14 cellular contexts compared by ENCODE assay signal in genomic region chr4:44701037-44701436, GRCh38. TPM values are rescaled to one million over a fixed set of nuclear protein-coding genes. Genes with fewer than 3 reads are reported as not detected.
DNase-seq lines count a peak whose midpoint lies in the region; ATAC-seq and TF ChIP-seq lines count a peak whose summit lies in the region.
"Had no signal": no experiment of that assay in that cellular context is flagged by ENCODE, and none has a peak within 500 bp of the region (broad histone marks: within the 10 kb centered on the region; RNA-seq: fewer than 3 reads in every experiment).

No MANE protein-coding gene starts in this region.

- in situ Hi-C loops in G401 (cut with HindIII; ENCODE audit: low sequenced_read_pairs): no loop called here

- H3K27ac ChIP-seq in GM23338 (ENCODE audit: low read depth): no peak overlapping the region
- H3K27ac ChIP-seq in mesodermal cell (ENCODE audit: low read depth, low read length, severe bottlenecking): peak overlapping the region; percentile 18
- H3K27ac ChIP-seq: C4-2B, HL-60 had no signal

- H2AFZ ChIP-seq in GM23338: no peak overlapping the region

- H3F3A ChIP-seq in GM23338 (replicated peaks; ENCODE audit: low read depth): no peaks in the 10 kb centered on the region

- intact Hi-C loops in cardiac septum (cut with DNase I): no loop called here

- H3K27me3 Mint-ChIP-seq in GM23338 (ENCODE audit: insufficient read depth, low read depth, poor library complexity) (peaks cover 5% of the 10 kb centered on the region), T-helper 17 cell (no peaks in the 10 kb centered on the region)
- H3K27me3 Mint-ChIP-seq: CD4-positive, alpha-beta memory T cell had no signal

- H3K4me3 Mint-ChIP-seq in GM23338: no peak overlapping the region
- no peak overlapping the region for H3K4me3 Mint-ChIP-seq in T-helper 17 cell
- H3K4me3 Mint-ChIP-seq: CD4-positive, alpha-beta memory T cell; H9 had no signal

- peaks cover 46% of the 10 kb centered on the region; the same call in 2 of the 3 replicates for H3K36me3 Mint-ChIP-seq in GM23338 (ENCODE audit: low read depth)
- peaks cover 2% of the 10 kb centered on the region for H3K36me3 Mint-ChIP-seq in T-helper 17 cell (ENCODE audit: low read depth)

- no peaks in the 10 kb centered on the region for H3K9me2 ChIP-seq in GM23338 (ENCODE audit: insufficient read depth)

- no peak for TF ChIP-seq CTCF in GM23338 (conservative IDR thresholded peaks at IDR 0.05; ENCODE audit: low read depth in 2 of 2)

- H3K27me3 ChIP-seq in GM23338 (ENCODE audit: insufficient read depth): no peaks in the 10 kb centered on the region
- H3K27me3 ChIP-seq: BE2C had no signal

- no peak overlapping the region for H3K4me3 ChIP-seq in GM23338
- no peak overlapping the region for H3K4me3 ChIP-seq in mesodermal cell (ENCODE audit: extremely low read depth, insufficient read depth, low read length, poor library complexity, severe bottlenecking)

- H3K4me1 Mint-ChIP-seq in GM23338: peaks cover 5% of the 10 kb centered on the region
- H3K4me1 Mint-ChIP-seq in T-helper 17 cell: peaks cover 2% of the 10 kb centered on the region
- H3K4me1 Mint-ChIP-seq: CD4-positive, alpha-beta memory T cell had no signal

- H4K20me1 ChIP-seq in GM23338 (replicated peaks; ENCODE audit: insufficient read depth): no peaks in the 10 kb centered on the region

- H3K9me3 ChIP-seq in T-helper 17 cell (ENCODE audit: control insufficient read depth, low read length, poor library complexity, severe bottlenecking): no peaks in the 10 kb centered on the region
- H3K9me3 ChIP-seq in mesodermal cell (ENCODE audit: control insufficient read depth, low read length): no peaks in the 10 kb centered on the region
- H3K9me3 ChIP-seq: BE2C had no signal

- H3K79me2 ChIP-seq in GM23338 (replicated peaks; ENCODE audit: insufficient read depth): no peaks in the 10 kb centered on the region

- H3K27ac Mint-ChIP-seq in GM23338: peak overlapping the region; percentile 67; the same call in 1 of the 2 replicates
- H3K27ac Mint-ChIP-seq in T-helper 17 cell: peak overlapping the region; percentile 41
- H3K27ac Mint-ChIP-seq: H9 had no signal

- WGBS in mesodermal cell (ENCODE audit: insufficient coverage in 2 of 2), 2 experiments: no CpG with 5 or more reads among the region's 2 CpGs

- H3K4me2 ChIP-seq in GM23338: no peak overlapping the region

- H3K4me1 ChIP-seq in GM23338 (ENCODE audit: insufficient read depth): no peaks in the 10 kb centered on the region
- no peaks in the 10 kb centered on the region for H3K4me1 ChIP-seq in mesodermal cell (ENCODE audit: control insufficient read depth, insufficient read depth, low read length, poor library complexity, severe bottlenecking)

- H3K9me3 Mint-ChIP-seq in GM23338: no peaks in the 10 kb centered on the region
- H3K9me3 Mint-ChIP-seq: CD4-positive, alpha-beta memory T cell; H9 had no signal

- DNase-seq in GM23338 (ENCODE audit: low spot score) (no peak), Kasumi-1 (lab: John Stamatoyannopoulos, UW) (peak; percentile 24 to 50), T-helper 17 cell (no peak), cardiac septum (ENCODE audit: low spot score) (no peak), G401 (ENCODE audit: low spot score) (no peak)
- DNase-seq: BE2C; CD4-positive, alpha-beta memory T cell; DMS79; GOT3; H9 had no signal

- ATAC-seq in GM23338: no peak
- no peak for ATAC-seq in T-helper 17 cell
- no peak for ATAC-seq in HG02678 (IDR thresholded peaks at IDR 0.05; ENCODE audit: unreplicated experiment)

- H3K36me3 ChIP-seq in GM23338 (ENCODE audit: insufficient read depth) (peaks cover 8% of the 10 kb centered on the region; the same call in 1 of the 2 replicates), mesodermal cell (ENCODE audit: control insufficient read depth, insufficient read depth, low read length) (peaks cover 36% of the 10 kb centered on the region)

TF ChIP-seq in GM23338, 12 proteins besides CTCF, POLR2A, EP300 and RAD21:
- TF ChIP-seq ZNF331 (CRISPR knock-in tag; IDR thresholded peaks at IDR 0.05; ENCODE audit: low read depth): no peak
TF ChIP-seq in GM23338: peak in this region for 0.

RNA-seq across cellular contexts. Expression of gene GUF1, which starts 22.8 kb away (rescaled TPM):
- total RNA-seq in GM23338 (2014; rRNA removed; shearing (Covaris generic)): 37.9 and 39.9 TPM in 2 replicates
- polyA plus RNA-seq in GM23338 (2016; fragmentation: Nextera tagmentation; extraction: Ambion mirVana): 9.3 and 15.4 TPM in 2 replicates
- total RNA-seq in T-helper 17 cell (10 to 100 TPM; 15.7 to 19.3 TPM), cardiac septum (22.8 TPM)
- 15.3 TPM for polyA plus RNA-seq in mesodermal cell (2013, experiment 1 of 2)
- 18.3 TPM for polyA plus RNA-seq in mesodermal cell (2013, experiment 2 of 2)
- 10.4 and 25.2 TPM in 2 replicates for total RNA-seq in G401 (2014; rRNA removed; shearing (Covaris generic))

RNA-seq across cellular contexts. Expression of gene GNPDA2, which starts 25.3 kb away (rescaled TPM):
- total RNA-seq in GM23338 (2014; rRNA removed; shearing (Covaris generic)): 5.4 and 7.7 TPM in 2 replicates
- 6.4 and 6.6 TPM in 2 replicates for polyA plus RNA-seq in GM23338 (2016; fragmentation: Nextera tagmentation; extraction: Ambion mirVana)
- total RNA-seq in T-helper 17 cell (1 to 10 TPM; 7.6 to 8.4 TPM), cardiac septum (16.4 TPM)
- polyA plus RNA-seq in mesodermal cell (2013, experiment 1 of 2): 8.9 TPM
- polyA plus RNA-seq in mesodermal cell (2013, experiment 2 of 2): 10.6 TPM
- total RNA-seq in G401 (2014; rRNA removed; shearing (Covaris generic)): 13.1 and 22.4 TPM in 2 replicates

RNA-seq across cellular contexts. Expression of gene YIPF7, which starts 49.6 kb away (rescaled TPM):
- not detected in 2 replicates for total RNA-seq in GM23338 (2014; rRNA removed; shearing (Covaris generic))
- not detected in 2 replicates for polyA plus RNA-seq in GM23338 (2016; fragmentation: Nextera tagmentation; extraction: Ambion mirVana)
- total RNA-seq in T-helper 17 cell (not detected), cardiac septum (0.62 TPM)
- polyA plus RNA-seq in mesodermal cell (2013, experiment 1 of 2): not detected
- not detected for polyA plus RNA-seq in mesodermal cell (2013, experiment 2 of 2)
- not detected in 2 replicates for total RNA-seq in G401 (2014; rRNA removed; shearing (Covaris generic))
- total RNA-seq: CD4-positive, alpha-beta memory T cell; H9 had no signal
- polyA plus RNA-seq: CD4-positive, alpha-beta memory T cell had no signal

Comparison
In these comparisons a context has a peak if more than half of its experiments do, and no peak if none do; other contexts are left out.
1. DNase-seq: peak in Kasumi-1 (2 of 2); none in GM23338 (single experiment), T-helper 17 cell (0 of 3), cardiac septum (single experiment) and G401 (single experiment).